8 cellular contexts compared by ENCODE assay signal in the genomic region with DNA sequence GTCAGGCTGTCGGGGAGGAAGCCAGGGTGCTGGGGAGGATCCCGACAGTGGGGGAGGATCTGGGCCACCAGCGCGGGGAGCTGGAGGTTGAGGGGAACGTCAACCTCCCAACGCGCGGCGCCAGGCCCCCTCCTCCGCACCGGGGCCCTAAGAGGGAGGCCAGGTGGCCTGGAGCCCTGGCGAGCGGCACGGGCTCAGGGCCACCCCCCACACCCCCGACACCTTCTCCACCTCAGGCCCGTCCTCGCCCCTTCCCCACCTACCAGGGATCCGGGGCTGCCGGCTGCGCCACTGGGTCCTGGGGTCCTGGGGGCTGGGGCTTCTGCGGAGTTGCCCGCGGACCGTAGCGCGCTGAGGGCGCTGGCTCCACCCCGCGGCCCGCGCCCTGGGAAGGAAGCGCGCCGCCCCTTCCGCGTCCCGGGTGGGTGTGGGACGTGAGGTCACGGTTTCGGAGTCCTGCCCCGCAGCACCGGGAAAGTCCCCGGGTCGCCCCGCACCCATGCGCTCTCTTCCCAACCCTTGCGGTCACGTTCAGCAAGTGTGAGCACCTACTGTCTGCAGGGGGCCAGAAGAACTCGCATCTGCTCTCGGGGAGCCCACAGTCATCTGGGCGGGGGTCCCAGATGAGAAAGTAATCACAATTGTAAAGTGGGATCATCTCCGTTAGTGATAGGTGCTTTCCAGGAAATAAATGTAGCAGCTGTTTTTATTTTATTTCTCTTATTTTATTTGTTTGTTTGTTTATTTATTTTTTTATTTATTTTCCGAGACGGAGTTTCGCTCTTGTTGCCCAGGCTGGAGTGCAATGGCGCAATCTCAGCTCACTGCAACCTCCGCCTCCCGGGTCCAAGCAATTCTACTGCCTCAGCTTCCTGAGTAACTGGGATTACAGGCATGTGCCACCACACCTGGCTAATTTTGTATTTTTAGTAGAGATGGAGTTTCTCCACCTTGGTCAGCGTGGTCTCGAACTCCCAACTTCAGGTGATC. TPM values are rescaled to one million over a fixed set of nuclear protein-coding genes. Genes with fewer than 3 reads are reported as not detected.
DNase-seq lines count a peak whose midpoint lies in the region; ATAC-seq and TF ChIP-seq lines count a peak whose summit lies in the region.

A gene (minus strand): TSS at position 362 of the 990 bp plus-strand sequence. CDS start 13,335 bp downstream, outside the sequence.

- CTCF ChIA-PET in activated CD8-positive, alpha-beta T cell treated with anti-CD3 and anti-CD28 coated beads, Interleukin-2, amount 10 ng/mL, durations not matched to agents 7 days and 5 days (lab: Charles Lee), result interaction anchor here (1.1 to 2.4 kb wide), 4 partner anchors 20 to 81 kb away, joined by 3 to 19 read pairs (median 8); a partner anchor contains a TSS

- H2BK15ac ChIP-seq in mesenchymal stem cell (ENCODE audit: low read depth, poor library complexity, severe bottlenecking), result peak within 1 kb of the TSS; percentile 90

- peaks cover 15% of the 10 kb centered on the region for H3F3A ChIP-seq in MM.1S (ENCODE audit: insufficient read depth, low read length)

- H2AFZ ChIP-seq in MM.1S (ENCODE audit: low read length), result peak within 1 kb of the TSS; percentile 95
- H2AFZ ChIP-seq in mesenchymal stem cell (ENCODE audit: low read depth, low read length), result peak within 1 kb of the TSS; percentile 85

- H3K9me3 ChIP-seq in MM.1S (replicated peaks; ENCODE audit: insufficient read depth, low read length), result no peaks in the 10 kb centered on the region
- H3K9me3 ChIP-seq in mesenchymal stem cell (ENCODE audit: control insufficient read depth, low read length), result no peaks in the 10 kb centered on the region

- H3K79me1 ChIP-seq in mesenchymal stem cell (replicated peaks; ENCODE audit: low read length, poor library complexity, severe bottlenecking), result peaks cover 6% of the 10 kb centered on the region

- H3K9ac ChIP-seq in MM.1S (ENCODE audit: low read length), result peak within 1 kb of the TSS; percentile 84
- H3K9ac ChIP-seq in mesenchymal stem cell (ENCODE audit: low read length), result peak within 1 kb of the TSS; percentile 98

- peaks cover 9% of the 10 kb centered on the region for H3K36me3 Mint-ChIP-seq in activated CD8-positive, alpha-beta T cell treated with anti-CD3 and anti-CD28 coated beads, Interleukin-2, amount 10 ng/mL, durations not matched to agents 7 days and 5 days (ENCODE audit: low read depth)

- DNase-seq in D341Med (ENCODE audit: low spot score) (peak; percentile 85), MM.1S (peak; percentile 82), mesenchymal stem cell (peak; percentile 88), NCI-H2107 (lab: John Stamatoyannopoulos, UW) (no peak)
- peak; percentile 71 for DNase-seq in activated CD8-positive, alpha-beta T cell treated with anti-CD3 and anti-CD28 coated beads, Interleukin-2, amount 10 ng/mL, durations not matched to agents 7 days and 5 days
- DNase-seq in effector CD8-positive, alpha-beta T cell (lab: John Stamatoyannopoulos, UW), result peak; percentile 75
- peak; percentile 66 to 71 for DNase-seq in stimulated activated CD8-positive, alpha-beta memory T cell treated with anti-CD3 and anti-CD28 coated beads, Interleukin-15, amount 100 ng/mL, for 4 hours (ENCODE audit: low read depth in 2 of 2)

- peak within 1 kb of the TSS in 1 of 2 experiments; percentile 99 for H3K14ac ChIP-seq in mesenchymal stem cell (ENCODE audit: low read length in 2 of 2)

- H3K4me2 ChIP-seq in MM.1S (ENCODE audit: low read depth, low read length) (peak within 1 kb of the TSS; percentile 65), mesenchymal stem cell (ENCODE audit: low read length, poor library complexity, severe bottlenecking) (peak within 1 kb of the TSS; percentile 93)

- TF ChIP-seq CTCF in MM.1S (IDR thresholded peaks at IDR 0.05; ENCODE audit: low read length), result no peak

- H3K27me3 ChIP-seq in MM.1S (replicated peaks; ENCODE audit: insufficient read depth, low read length) (no peaks in the 10 kb centered on the region), mesenchymal stem cell (ENCODE audit: control insufficient read depth in 1 of 2, insufficient read depth in 1 of 2, low read length in 2 of 2) (no peaks in the 10 kb centered on the region)

- ATAC-seq in GM21447 (IDR thresholded peaks at IDR 0.05; ENCODE audit: unreplicated experiment), result peak; percentile 64
- ATAC-seq in activated CD8-positive, alpha-beta T cell treated with anti-CD3 and anti-CD28 coated beads, Interleukin-2, amount 10 ng/mL, durations not matched to agents 7 days and 5 days, result peak; percentile 93

- H3K23ac ChIP-seq in mesenchymal stem cell (ENCODE audit: low read length in 2 of 2), result peak within 1 kb of the TSS in 1 of 2 experiments; percentile 96

- peak within 1 kb of the TSS; percentile 97 for H3K4ac ChIP-seq in mesenchymal stem cell (ENCODE audit: low read depth in 1 of 2, low read length in 2 of 2)

- peak within 1 kb of the TSS; percentile 87 for H2AK5ac ChIP-seq in mesenchymal stem cell (ENCODE audit: low read length, severe bottlenecking)

- H3K4me1 ChIP-seq in MM.1S (ENCODE audit: low read length), result peaks cover 7% of the 10 kb centered on the region
- H3K4me1 ChIP-seq in mesenchymal stem cell (ENCODE audit: control insufficient read depth, insufficient read depth, low read depth, low read length), result peaks cover 14% of the 10 kb centered on the region

- H2BK5ac ChIP-seq in mesenchymal stem cell (ENCODE audit: low read depth, low read length, poor library complexity, severe bottlenecking), result peak within 1 kb of the TSS; percentile 79

- H4K20me1 ChIP-seq in MM.1S (ENCODE audit: insufficient read depth, low read length), result no peaks in the 10 kb centered on the region

- H3K4me1 Mint-ChIP-seq in activated CD8-positive, alpha-beta T cell treated with anti-CD3 and anti-CD28 coated beads, Interleukin-2, amount 10 ng/mL, durations not matched to agents 7 days and 5 days (ENCODE audit: low read depth), result peaks cover 25% of the 10 kb centered on the region

- H3K4me3 ChIP-seq in MM.1S (ENCODE audit: low read length) (peak within 1 kb of the TSS; percentile 96), mesenchymal stem cell (ENCODE audit: insufficient read depth in 1 of 2, low read depth in 1 of 2, low read length in 2 of 2) (peak within 1 kb of the TSS; percentile 97)

- H3K27ac ChIP-seq in MM.1S (ENCODE audit: low read length) (peak within 1 kb of the TSS; percentile 20; the same call in 1 of the 2 replicates), mesenchymal stem cell (ENCODE audit: low read length, poor library complexity, severe bottlenecking) (no peak within 1 kb of the TSS)

- no peaks in the 10 kb centered on the region for H3K9me3 Mint-ChIP-seq in activated CD8-positive, alpha-beta T cell treated with anti-CD3 and anti-CD28 coated beads, Interleukin-2, amount 10 ng/mL, durations not matched to agents 7 days and 5 days (ENCODE audit: insufficient read depth)

- peaks cover 40% of the 10 kb centered on the region for H3K79me2 ChIP-seq in MM.1S (ENCODE audit: low read length)

- H3K27me3 Mint-ChIP-seq in activated CD8-positive, alpha-beta T cell treated with anti-CD3 and anti-CD28 coated beads, Interleukin-2, amount 10 ng/mL, durations not matched to agents 7 days and 5 days (ENCODE audit: low read depth), result no peaks in the 10 kb centered on the region

- peak within 1 kb of the TSS; percentile 93 for H4K8ac ChIP-seq in mesenchymal stem cell (ENCODE audit: low read length)

- H4K91ac ChIP-seq in mesenchymal stem cell (ENCODE audit: low read length), result peak within 1 kb of the TSS; percentile 98

- H3K27ac Mint-ChIP-seq in activated CD8-positive, alpha-beta T cell treated with anti-CD3 and anti-CD28 coated beads, Interleukin-2, amount 10 ng/mL, durations not matched to agents 7 days and 5 days, result peak within 1 kb of the TSS; percentile 86

- H2BK12ac ChIP-seq in mesenchymal stem cell (ENCODE audit: low read length in 2 of 2), result peak within 1 kb of the TSS in 1 of 2 experiments; percentile 91

- POLR2A ChIA-PET in activated CD8-positive, alpha-beta T cell treated with anti-CD3 and anti-CD28 coated beads, Interleukin-2, amount 10 ng/mL, durations not matched to agents 7 days and 5 days (lab: Charles Lee), result interaction anchor here (1.0 kb wide), 1 partner anchor 22 kb away, joined by 3 read pairs; no protein-coding TSS in a partner anchor

- 14% methylated on average over 48 of the region's 60 CpGs for WGBS in mesenchymal stem cell

- H2BK120ac ChIP-seq in mesenchymal stem cell (ENCODE audit: low read depth, low read length), result peak within 1 kb of the TSS; percentile 92

- no peaks in the 10 kb centered on the region for H3K36me3 ChIP-seq in MM.1S (replicated peaks; ENCODE audit: insufficient read depth, low read length)
- peaks cover 4 to 7% of the 10 kb centered on the region in 2 experiments for H3K36me3 ChIP-seq in mesenchymal stem cell (ENCODE audit: control insufficient read depth in 1 of 2, insufficient read depth in 2 of 2, low read depth in 1 of 2, low read length in 2 of 2)

- peak within 1 kb of the TSS; percentile 95 to 99 for H3K18ac ChIP-seq in mesenchymal stem cell (ENCODE audit: low read depth in 1 of 2, low read length in 2 of 2)

- peak within 1 kb of the TSS; percentile 83 for H3K4me3 Mint-ChIP-seq in activated CD8-positive, alpha-beta T cell treated with anti-CD3 and anti-CD28 coated beads, Interleukin-2, amount 10 ng/mL, durations not matched to agents 7 days and 5 days

- H3K9me2 ChIP-seq in MM.1S (replicated peaks; ENCODE audit: insufficient read depth, low read length), result no peaks in the 10 kb centered on the region

RNA-seq across cellular contexts. Expression of the gene that starts here (rescaled TPM):
- total RNA-seq in activated CD8-positive, alpha-beta T cell treated with anti-CD3 and anti-CD28 coated beads, Interleukin-2, amount 10 ng/mL, durations not matched to agents 7 days and 5 days, result 10 to 100 TPM; 14.0 to 15.2 TPM
- 13.7 TPM for polyA plus RNA-seq in mesenchymal stem cell (2013, experiment 1 of 2)
- 13.4 TPM for polyA plus RNA-seq in mesenchymal stem cell (2013, experiment 2 of 2)
